ENCODE assay signal across 1 cellular context in the genomic region with DNA sequence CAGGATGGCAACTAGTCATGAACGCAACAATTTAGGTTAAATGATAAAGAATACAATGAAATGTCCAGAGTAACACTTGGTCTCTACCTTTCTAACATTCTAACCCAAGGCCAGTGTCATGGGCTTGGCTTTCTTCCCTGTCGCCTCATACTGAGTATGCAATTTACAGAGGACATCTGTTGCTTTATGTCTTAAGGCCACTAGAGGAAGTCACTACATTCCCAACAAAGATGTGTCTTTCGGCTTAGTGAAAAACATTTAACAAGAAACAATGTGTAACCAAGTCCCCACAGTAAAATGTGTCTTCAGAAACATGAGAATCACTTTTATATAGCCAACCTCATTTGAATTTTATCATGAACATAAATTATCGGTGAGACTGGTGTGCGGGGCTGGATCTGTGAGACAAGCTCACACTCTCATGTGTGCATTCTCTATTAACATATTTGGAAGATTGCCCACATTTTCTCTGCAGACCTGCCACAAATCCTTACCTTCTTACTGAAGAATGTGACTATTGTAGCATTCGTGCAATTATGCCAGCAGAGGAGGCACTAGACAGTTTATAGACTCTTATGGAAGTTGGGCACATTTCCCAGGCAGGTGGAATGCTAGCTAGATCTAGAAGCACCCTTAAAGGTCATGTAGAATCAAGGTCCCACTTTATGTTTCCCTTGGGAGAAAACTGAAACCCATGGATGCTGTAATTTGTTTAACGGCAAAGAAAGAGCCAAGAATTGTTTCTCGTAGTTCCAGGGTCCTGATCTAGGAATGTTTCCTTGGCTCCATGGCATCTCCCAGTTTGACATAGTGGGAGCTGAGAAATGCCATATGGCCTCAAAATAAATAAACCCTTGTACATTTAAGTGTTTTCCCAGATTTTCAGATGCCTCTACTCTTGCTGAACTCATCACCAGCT.
TF ChIP-seq lines count a peak whose summit lies in the region.

No MANE protein-coding gene starts in this region.

TF ChIP-seq in HCT116, 20 proteins besides CTCF, POLR2A, EP300 and RAD21 (continued from another document):
- TF ChIP-seq ZBTB33 (IDR thresholded peaks at IDR 0.05; ENCODE audit: extremely low read depth, insufficient replicate concordance, low read length) (no peak), JUND (IDR thresholded peaks at IDR 0.05) (no peak), TCF7L2 (IDR thresholded peaks at IDR 0.05; ENCODE audit: borderline replicate concordance, extremely low read depth, insufficient read depth, insufficient read length) (no peak), EZH2 (IDR thresholded peaks at IDR 0.05) (no peak)
TF ChIP-seq in HCT116: peak in this region for 0.
